Comparison of ENCODE assay signal across 1 cellular context in the genomic region with DNA sequence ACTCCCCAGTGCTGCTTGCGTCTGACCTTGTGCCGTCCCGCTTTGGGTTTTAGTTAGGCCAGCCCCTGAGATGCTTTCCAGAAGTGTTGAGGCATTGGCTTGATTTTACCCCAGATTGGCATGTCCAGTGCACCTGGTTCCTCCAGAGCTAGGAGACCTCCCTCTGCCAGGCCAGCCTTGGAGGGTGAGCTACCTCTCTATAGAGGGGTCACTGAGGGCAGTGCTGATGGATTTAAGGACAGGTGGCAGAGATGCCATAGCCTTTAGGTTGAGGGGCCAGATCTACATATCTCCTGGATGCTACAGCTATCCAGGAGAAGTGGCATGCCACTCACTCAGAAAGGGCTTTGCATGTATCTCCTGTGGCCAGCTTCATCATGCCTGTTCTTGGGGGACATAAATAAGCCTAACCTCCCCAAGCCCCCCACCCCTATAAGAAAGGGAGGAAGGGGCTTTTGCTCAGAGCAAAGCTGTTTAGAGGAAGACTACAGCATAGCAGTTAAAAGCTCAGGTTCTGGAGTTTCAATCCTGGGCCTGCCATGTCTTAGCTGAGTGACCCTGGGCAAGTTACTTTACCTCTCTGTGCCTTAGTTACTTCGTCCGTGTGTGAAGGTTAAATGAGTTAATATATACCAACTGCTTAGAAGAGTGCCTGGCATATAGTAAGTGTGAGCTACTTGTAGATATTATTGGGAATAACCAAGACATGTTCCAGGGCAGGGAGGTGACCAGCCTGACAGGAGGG.
TF ChIP-seq lines count a peak whose summit lies in the region.

No MANE protein-coding gene starts in this region.

TF ChIP-seq in HepG2, 621 proteins besides CTCF, POLR2A, EP300 and RAD21:
- TF ChIP-seq ISX (CRISPR knock-in tag; conservative IDR thresholded peaks at IDR 0.05) (no peak), ZNF768 (CRISPR knock-in tag; IDR thresholded peaks at IDR 0.05) (peak; percentile 56; the same call in 1 of the 2 replicates)
